In the genomic region with DNA sequence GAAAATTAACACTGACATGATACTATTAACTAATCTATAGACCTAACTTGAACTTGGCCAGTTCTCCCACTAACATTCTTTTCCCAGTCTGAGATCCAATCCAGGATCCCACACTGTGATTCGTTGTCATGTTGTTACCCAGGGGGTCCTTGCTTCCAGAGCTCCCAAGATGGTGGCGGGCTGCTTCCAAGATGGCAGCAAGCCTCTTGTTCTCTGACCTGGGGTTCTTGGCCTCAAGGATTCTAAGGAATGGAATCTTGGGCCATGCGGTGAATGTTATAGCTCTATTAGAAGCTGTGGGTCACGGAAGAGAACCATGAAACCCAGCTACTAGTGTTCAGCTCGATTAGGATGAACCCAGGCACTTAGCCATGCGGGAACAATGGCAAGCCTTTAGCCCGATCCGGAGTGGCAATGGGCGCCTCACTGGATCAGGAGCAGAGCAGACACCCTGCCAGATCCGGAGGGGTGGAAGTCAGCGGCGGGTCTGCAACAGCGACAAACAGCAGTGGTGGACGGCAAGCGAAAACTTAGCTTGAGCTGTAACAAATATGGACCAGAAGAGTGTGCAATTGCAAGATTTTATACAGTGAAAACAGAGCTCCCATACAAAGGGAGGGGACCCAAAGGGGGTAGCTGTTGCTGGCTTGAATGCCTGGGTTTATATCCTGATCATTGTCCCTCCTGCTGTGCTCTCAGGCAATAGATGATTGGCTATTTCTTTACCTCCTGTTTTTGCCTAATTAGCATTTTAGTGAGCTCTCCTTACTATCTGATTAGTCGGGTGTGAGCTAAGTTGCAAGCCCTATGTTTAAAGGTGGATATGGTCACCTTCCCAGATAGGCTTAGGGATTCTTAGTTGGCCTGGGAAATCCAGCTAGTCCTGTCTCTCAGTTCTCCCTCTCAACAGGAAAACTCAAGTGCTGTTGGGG, we compare ENCODE assay signal across 1 cellular context. TPM values are rescaled to one million over a fixed set of nuclear protein-coding genes. Genes with fewer than 3 reads are reported as not detected.
"Had no signal": no experiment of that assay in that cellular context is flagged by ENCODE, and none has a peak within 500 bp of the region (broad histone marks: within the 10 kb centered on the region; RNA-seq: fewer than 3 reads in every experiment).

No MANE protein-coding gene starts in this region.

RNA-seq across cellular contexts. Expression of gene SLC22A14, which starts 7.5 kb away (rescaled TPM):
- total RNA-seq: HT-29 had no signal
